In the genomic region with DNA sequence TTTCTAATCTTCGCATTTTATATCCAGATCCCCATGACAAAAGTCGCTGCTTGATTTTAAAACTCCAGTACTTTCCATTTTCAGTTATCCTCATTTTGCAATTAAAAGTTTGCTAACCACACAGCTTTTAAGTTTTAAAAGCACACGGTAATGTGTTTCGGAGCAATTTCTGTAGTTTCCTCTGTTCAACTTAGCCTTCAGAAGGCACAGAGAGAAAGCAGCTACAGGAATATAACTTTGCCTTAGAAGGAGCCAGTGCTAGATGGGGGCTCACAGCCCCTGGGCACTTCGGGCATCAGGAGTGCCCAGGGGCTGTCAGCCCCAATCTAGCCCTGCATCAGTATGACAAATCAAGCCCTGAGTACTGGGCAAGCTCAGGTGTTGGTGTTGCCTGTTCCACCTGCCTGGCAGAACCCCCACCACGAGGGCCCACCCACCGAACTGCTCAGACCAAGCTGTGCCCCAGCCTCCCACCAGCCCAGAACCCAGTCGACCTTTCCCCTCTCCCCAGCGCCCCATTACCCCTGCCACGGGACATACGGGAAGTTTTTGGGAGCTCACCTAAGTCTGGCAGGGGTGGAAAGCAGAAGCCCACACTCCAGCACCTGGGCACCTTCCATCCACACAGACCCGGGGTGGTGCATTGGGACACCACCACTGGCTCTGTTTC, we compare ENCODE assay signal across 18 cellular contexts. TPM values are rescaled to one million over a fixed set of nuclear protein-coding genes. Genes with fewer than 3 reads are reported as not detected.
DNase-seq lines count a peak whose midpoint lies in the region; ATAC-seq, FAIRE-seq and TF ChIP-seq lines count a peak whose summit lies in the region.
"Had no signal": no experiment of that assay in that cellular context is flagged by ENCODE, and none has a peak within 500 bp of the region (broad histone marks: within the 10 kb centered on the region; RNA-seq: fewer than 3 reads in every experiment).

No MANE protein-coding gene starts in this region.

- intact Hi-C loops in activated B cell treated with CpG ODN at 0.5 μM for 24 hours (cut with micrococcal nuclease), result loop anchor here (1.0 to 5.0 kb wide), 2 partner anchors 16 to 49 kb away; a partner anchor contains a TSS

- DNase-seq in activated T-cell treated with anti-CD3 and anti-CD28 coated beads, Interleukin-2, amount 50 U/mL, for 72 hours, result no peak
- DNase-seq in activated T-cell treated with anti-CD3 and anti-CD28 coated beads, Interleukin-2, amount 50 U/mL, for 1 hour, result no peak
- DNase-seq in activated B cell treated with CpG ODN at 0.5 μM for 24 hours (no peak), immature natural killer cell (no peak), HEK293T (ENCODE audit: extremely low spot score) (no peak), NCI-H748 (lab: John Stamatoyannopoulos, UW; ENCODE audit: unreplicated experiment) (no peak), H54 (ENCODE audit: insufficient read length, low spot score) (no peak)
- DNase-seq in stimulated activated naive CD8-positive, alpha-beta T cell treated with anti-CD3 and anti-CD28 coated beads, Interleukin-15, amount 100 ng/mL, for 72 hours, result no peak
- DNase-seq: Calu3, GOT3, KG1, natural killer cell, NCI-H1105 treated with DMSO at 0.1 percent for 48 hours, NCI-H2171 treated with DMSO at 0.1 percent for 48 hours, stomach, WERI-Rb-1 had no signal

- TF ChIP-seq POLR2A in H54 (IDR thresholded peaks at IDR 0.05; ENCODE audit: low read depth, low read length), result no peak

- POLR2A ChIA-PET in activated B cell treated with CpG ODN at 0.5 μM for 24 hours (lab: Charles Lee), result interaction anchor here (0.7 to 1.7 kb wide), 3 partner anchors 16 to 47 kb away, joined by 3 to 6 read pairs (median 3); no protein-coding TSS in a partner anchor
- POLR2A ChIA-PET in HEK293T (lab: Yijun Ruan, JAX), result no interaction called here

- peak overlapping the region; percentile 90 for H3K27ac Mint-ChIP-seq in activated T-cell treated with anti-CD3 and anti-CD28 coated beads, Interleukin-2, amount 50 U/mL, for 72 hours
- peak overlapping the region; percentile 84 for H3K27ac Mint-ChIP-seq in activated B cell treated with CpG ODN at 0.5 μM for 24 hours
- H3K27ac Mint-ChIP-seq in immature natural killer cell, result peak overlapping the region in 4 of 6 donors; percentile 22 to 56 (median 49)
- peak overlapping the region; percentile 90 to 97 for H3K27ac Mint-ChIP-seq in stimulated activated naive CD8-positive, alpha-beta T cell treated with anti-CD3 and anti-CD28 coated beads, Interleukin-15, amount 100 ng/mL, for 72 hours
- H3K27ac Mint-ChIP-seq: natural killer cell had no signal

- peaks cover 2% of the 10 kb centered on the region for H3K4me1 Mint-ChIP-seq in activated T-cell treated with anti-CD3 and anti-CD28 coated beads, Interleukin-2, amount 50 U/mL, for 72 hours (ENCODE audit: low read depth)
- peaks cover 25% of the 10 kb centered on the region for H3K4me1 Mint-ChIP-seq in activated B cell treated with CpG ODN at 0.5 μM for 24 hours
- peaks cover 18% of the 10 kb centered on the region in 2 donors for H3K4me1 Mint-ChIP-seq in immature natural killer cell
- H3K4me1 Mint-ChIP-seq in stimulated activated naive CD8-positive, alpha-beta T cell treated with anti-CD3 and anti-CD28 coated beads, Interleukin-15, amount 100 ng/mL, for 72 hours, result peaks cover 41% of the 10 kb centered on the region

- peak; percentile 35 to 50 for ATAC-seq in activated T-cell treated with anti-CD3 and anti-CD28 coated beads, Interleukin-2, amount 50 U/mL, for 72 hours (replicated peaks in 1 of 2)
- no peak for ATAC-seq in activated B cell treated with CpG ODN at 0.5 μM for 24 hours (ENCODE audit: low read depth)
- peak; percentile 35 for ATAC-seq in stimulated activated naive CD8-positive, alpha-beta T cell treated with anti-CD3 and anti-CD28 coated beads, Interleukin-15, amount 100 ng/mL, for 72 hours

- CTCF ChIA-PET in activated B cell treated with CpG ODN at 0.5 μM for 24 hours (lab: Charles Lee), result interaction anchor here (1.4 to 1.8 kb wide), 2 partner anchors 49 to 92 kb away, joined by 4 to 8 read pairs; no protein-coding TSS in a partner anchor
- CTCF ChIA-PET in HEK293T (lab: Yijun Ruan, JAX), result no interaction called here

- H3K4me3 Mint-ChIP-seq in activated T-cell treated with anti-CD3 and anti-CD28 coated beads, Interleukin-2, amount 50 U/mL, for 72 hours, result peak overlapping the region; percentile 61 to 84
- H3K4me3 Mint-ChIP-seq in activated B cell treated with CpG ODN at 0.5 μM for 24 hours (no peak overlapping the region), immature natural killer cell (no peak overlapping the region)
- H3K4me3 Mint-ChIP-seq in stimulated activated naive CD8-positive, alpha-beta T cell treated with anti-CD3 and anti-CD28 coated beads, Interleukin-15, amount 100 ng/mL, for 72 hours, result peak overlapping the region; percentile 82 to 85
- H3K4me3 Mint-ChIP-seq: natural killer cell had no signal

- peaks cover 22 to 31% of the 10 kb centered on the region in 2 donors for H3K36me3 Mint-ChIP-seq in activated T-cell treated with anti-CD3 and anti-CD28 coated beads, Interleukin-2, amount 50 U/mL, for 72 hours (ENCODE audit: insufficient read depth in 2 of 2)
- H3K36me3 Mint-ChIP-seq in activated B cell treated with CpG ODN at 0.5 μM for 24 hours (ENCODE audit: low read depth), result peaks cover 20% of the 10 kb centered on the region
- peaks cover 0 to 14% (median 6%) of the 10 kb centered on the region in 3 donors for H3K36me3 Mint-ChIP-seq in immature natural killer cell

- H3K9me3 Mint-ChIP-seq in activated T-cell treated with anti-CD3 and anti-CD28 coated beads, Interleukin-2, amount 50 U/mL, for 72 hours, result peaks cover 2 to 9% of the 10 kb centered on the region in 2 donors
- H3K9me3 Mint-ChIP-seq in activated B cell treated with CpG ODN at 0.5 μM for 24 hours (peaks cover 14% of the 10 kb centered on the region), immature natural killer cell (peaks cover 0 to 12% (median 3%) of the 10 kb centered on the region in 6 donors)
- peaks cover 18 to 20% of the 10 kb centered on the region in 2 donors for H3K9me3 Mint-ChIP-seq in stimulated activated naive CD8-positive, alpha-beta T cell treated with anti-CD3 and anti-CD28 coated beads, Interleukin-15, amount 100 ng/mL, for 72 hours

- no peak for TF ChIP-seq CTCF in activated B cell treated with CpG ODN at 0.5 μM for 24 hours (IDR thresholded peaks at IDR 0.05)

- FAIRE-seq in H54 (lab: Jason Lieb, UNC), result no peak
- FAIRE-seq: frontal cortex, RCC 7860 had no signal

- H3K27me3 Mint-ChIP-seq in activated T-cell treated with anti-CD3 and anti-CD28 coated beads, Interleukin-2, amount 50 U/mL, for 72 hours (ENCODE audit: low read depth), result no peaks in the 10 kb centered on the region
- no peaks in the 10 kb centered on the region for H3K27me3 Mint-ChIP-seq in activated B cell treated with CpG ODN at 0.5 μM for 24 hours
- H3K27me3 Mint-ChIP-seq in immature natural killer cell (ENCODE audit: low read depth in 3 of 3), result peaks cover 0 to 3% (median 3%) of the 10 kb centered on the region in 3 donors
- H3K27me3 Mint-ChIP-seq in stimulated activated naive CD8-positive, alpha-beta T cell treated with anti-CD3 and anti-CD28 coated beads, Interleukin-15, amount 100 ng/mL, for 72 hours, result no peaks in the 10 kb centered on the region

TF ChIP-seq in HEK293T, 16 proteins besides CTCF, POLR2A, EP300 and RAD21:
- no peak for TF ChIP-seq TARDBP (IDR thresholded peaks at IDR 0.05)
- TF ChIP-seq FOXA1 (IDR thresholded peaks at IDR 0.05), result no peak
- no peak for TF ChIP-seq FOXM1 (IDR thresholded peaks at IDR 0.05; ENCODE audit: borderline replicate concordance)
- TF ChIP-seq ELF4 (IDR thresholded peaks at IDR 0.05), result no peak
- TF ChIP-seq FOXK2 (IDR thresholded peaks at IDR 0.05), result no peak
- no peak for TF ChIP-seq SP1 (IDR thresholded peaks at IDR 0.05)
- no peak for TF ChIP-seq ZNF384 (IDR thresholded peaks at IDR 0.05)
- no peak for TF ChIP-seq L3MBTL2 (conservative IDR thresholded peaks at IDR 0.05)
- TF ChIP-seq NFRKB (IDR thresholded peaks at IDR 0.05), result no peak
- no peak for TF ChIP-seq ARNT (IDR thresholded peaks at IDR 0.05)
- no peak for TF ChIP-seq HDGF (IDR thresholded peaks at IDR 0.05; ENCODE audit: borderline replicate concordance)
- no peak for TF ChIP-seq SUZ12 (IDR thresholded peaks at IDR 0.05)
- TF ChIP-seq BHLHE40 (IDR thresholded peaks at IDR 0.05; ENCODE audit: borderline replicate concordance), result no peak
- TF ChIP-seq CTBP1 (IDR thresholded peaks at IDR 0.05; ENCODE audit: borderline replicate concordance), result no peak
- TF ChIP-seq, protein P1, sequence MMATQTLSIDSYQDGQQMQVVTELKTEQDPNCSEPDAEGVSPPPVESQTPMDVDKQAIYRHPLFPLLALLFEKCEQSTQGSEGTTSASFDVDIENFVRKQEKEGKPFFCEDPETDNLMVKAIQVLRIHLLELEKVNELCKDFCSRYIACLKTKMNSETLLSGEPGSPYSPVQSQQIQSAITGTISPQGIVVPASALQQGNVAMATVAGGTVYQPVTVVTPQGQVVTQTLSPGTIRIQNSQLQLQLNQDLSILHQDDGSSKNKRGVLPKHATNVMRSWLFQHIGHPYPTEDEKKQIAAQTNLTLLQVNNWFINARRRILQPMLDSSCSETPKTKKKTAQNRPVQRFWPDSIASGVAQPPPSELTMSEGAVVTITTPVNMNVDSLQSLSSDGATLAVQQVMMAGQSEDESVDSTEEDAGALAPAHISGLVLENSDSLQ (IDR thresholded peaks at IDR 0.05), result no peak

RNA-seq across cellular contexts. Expression of a gene that starts 47.3 kb away (rescaled TPM):
- total RNA-seq in activated T-cell treated with anti-CD3 and anti-CD28 coated beads, Interleukin-2, amount 50 U/mL, for 72 hours, result 10 to 100 TPM; 35.1 to 39.4 TPM
- 3.4 and 4.5 TPM in 2 replicates for total RNA-seq in activated B cell treated with CpG ODN at 0.5 μM for 24 hours
- 1 to 10 TPM in 1 of 3 donors, under 1 TPM in 1, not detected in 1; 0.66 to 3.0 TPM for polyA plus RNA-seq in immature natural killer cell

Comparison
In these comparisons a context has a peak if more than half of its experiments do, and no peak if none do; other contexts are left out.
1. H3K4me3 Mint-ChIP-seq: peak in activated T-cell treated with anti-CD3 and anti-CD28 coated beads, Interleukin-2, amount 50 U/mL, for 72 hours (2 of 2) and stimulated activated naive CD8-positive, alpha-beta T cell treated with anti-CD3 and anti-CD28 coated beads, Interleukin-15, amount 100 ng/mL, for 72 hours (2 of 2); none in activated B cell treated with CpG ODN at 0.5 μM for 24 hours (single experiment) and immature natural killer cell (0 of 5).
2. Peak in every context shown above with its lines, with median percentiles within 50 percentile points of each other: H3K27ac Mint-ChIP-seq.